In genomic region chr2:169965495-169965894, GRCh38 we compare ENCODE assay signal across 17 cellular contexts.
"Had no signal": no experiment of that assay in that cellular context is flagged by ENCODE, and none has a peak within 500 bp of the region (broad histone marks: within the 10 kb centered on the region; RNA-seq: fewer than 3 reads in every experiment).

No MANE protein-coding gene starts in this region.

- ATAC-seq: activated CD8-positive, alpha-beta memory T cell treated with anti-CD3 and anti-CD28 coated beads, Interleukin-2, amount 10 ng/mL, durations not matched to agents 7 days and 5 days; left cardiac atrium; natural killer cell; right cardiac atrium had no signal

- DNase-seq: activated CD4-positive, CD25-positive, alpha-beta regulatory T cell; activated CD8-positive, alpha-beta memory T cell treated with anti-CD3 and anti-CD28 coated beads, Interleukin-2, amount 10 ng/mL, durations not matched to agents 7 days and 5 days; activated gamma-delta T cell; activated naive CD8-positive, alpha-beta T cell treated with anti-CD3 and anti-CD28 coated beads for 36 hours; activated T-cell treated with anti-CD3 and anti-CD28 coated beads, Interleukin-2, amount 50 U/mL, for 24 hours; anterior cingulate cortex; effector CD4-positive, alpha-beta T cell; immature natural killer cell; left cardiac atrium; natural killer cell; nucleus accumbens; right cardiac atrium; stimulated activated CD4-positive, alpha-beta T cell treated with anti-CD3 and anti-CD28 coated beads, Interleukin-2, amount 100 ng/mL, for 24 hours; stimulated activated naive CD4-positive, alpha-beta T cell; T-helper 2 cell had no signal

- H3K4me3 ChIP-seq: lung, mucosa of descending colon had no signal
